ENCODE assay signal across 14 cellular contexts in the genomic region with DNA sequence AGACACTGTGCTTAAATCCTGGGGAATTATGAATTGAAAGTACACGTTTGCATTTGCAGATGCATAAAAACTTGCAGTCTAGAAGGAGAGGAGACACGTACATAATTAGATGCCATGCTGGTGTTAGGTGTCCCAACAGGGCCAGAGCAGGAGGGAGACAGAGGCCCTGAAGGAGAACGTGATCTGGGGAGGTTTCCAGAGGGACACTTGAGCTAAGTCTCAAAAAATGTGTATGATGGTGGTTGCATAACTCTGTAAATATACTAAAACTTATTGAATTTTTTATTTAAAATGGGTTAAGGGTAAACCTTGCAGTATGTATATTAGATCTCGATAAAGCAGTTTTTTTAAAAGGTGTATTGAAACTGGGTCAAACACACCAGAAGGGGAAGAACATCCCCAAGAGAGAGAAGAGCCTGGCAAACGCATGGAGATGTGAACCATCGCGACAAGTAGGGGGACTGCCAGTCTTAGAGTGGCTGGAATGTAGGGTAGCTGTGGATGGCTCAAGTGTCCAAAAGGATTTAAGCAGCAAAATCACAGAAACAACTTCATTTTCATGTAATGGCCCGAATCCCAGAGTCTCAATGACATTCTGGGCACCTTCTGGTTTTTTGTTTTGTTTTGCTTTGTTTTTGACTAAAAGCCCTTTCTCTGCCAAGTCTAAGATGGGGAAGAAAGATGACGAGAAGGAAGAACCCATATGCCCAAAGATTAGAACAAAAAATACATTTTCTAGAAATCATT. TPM values are rescaled to one million over a fixed set of nuclear protein-coding genes. Genes with fewer than 3 reads are reported as not detected.
A peak's percentile ranks its signal among the peaks of the same experiment; 100 is the strongest.
DNase-seq lines count a peak whose midpoint lies in the region; ATAC-seq, FAIRE-seq and TF ChIP-seq lines count a peak whose summit lies in the region.
"Had no signal": no experiment of that assay in that cellular context is flagged by ENCODE, and none has a peak within 500 bp of the region (broad histone marks: within the 10 kb centered on the region; RNA-seq: fewer than 3 reads in every experiment).

No MANE protein-coding gene starts in this region.

- peak overlapping the region; percentile 4 for H3K4me3 Mint-ChIP-seq in Calu3 (ENCODE audit: low read depth, unreplicated experiment)
- H3K4me3 Mint-ChIP-seq in astrocyte (ENCODE audit: unreplicated experiment) = no peak overlapping the region
- H3K4me3 Mint-ChIP-seq: T-helper 2 cell treated with Interferon-gamma antibody and Interleukin-4, amounts not matched to agents 5 μg/mL and 100 μg/mL, for 36 hours had no signal

- H3K4me2 ChIP-seq in astrocyte (ENCODE audit: low read length) = no peak overlapping the region

- CTCF ChIA-PET in Calu3 (lab: Charles Lee) = interaction anchor here (0.7 kb wide), 1 partner anchor 16 kb away, joined by 3 read pairs; a partner anchor contains a TSS

- no peak for ATAC-seq in GM18858 (IDR thresholded peaks at IDR 0.05; ENCODE audit: unreplicated experiment)

- no peaks in the 10 kb centered on the region for H3K9me3 ChIP-seq in astrocyte (ENCODE audit: insufficient read depth, low read depth, low read length)
- H3K9me3 ChIP-seq in stomach = no peaks in the 10 kb centered on the region
- H3K9me3 ChIP-seq: testis had no signal

- no peaks in the 10 kb centered on the region for H4K20me1 ChIP-seq in astrocyte (ENCODE audit: insufficient read depth, low read length)

- TF ChIP-seq EP300 in stomach (IDR thresholded peaks at IDR 0.05) = no peak

- DNase-seq in Calu3 = no peak
- no peak for DNase-seq in astrocyte (ENCODE audit: low read depth)
- DNase-seq in iris pigment epithelial cell (ENCODE audit: low read depth) = peak; percentile 60
- no peak for DNase-seq in stomach
- no peak for DNase-seq in head of caudate nucleus
- no peak for DNase-seq in NCI-H2196 treated with DMSO at 0.1 percent for 48 hours (lab: John Stamatoyannopoulos, UW; ENCODE audit: unreplicated experiment)
- no peak for DNase-seq in COR-L47 (lab: John Stamatoyannopoulos, UW)
- DNase-seq: kidney, NCI-H187, occipital lobe, testis had no signal

- WGBS in stomach, 5 donors = 53 to 63% (median 58%) methylated on average over 9 of the region's 9 CpGs

- TF ChIP-seq POLR2A in stomach (IDR thresholded peaks at IDR 0.05) = no peak

- H3K9me3 Mint-ChIP-seq in Calu3 (ENCODE audit: low read depth, unreplicated experiment) (no peaks in the 10 kb centered on the region), astrocyte (ENCODE audit: unreplicated experiment) (no peaks in the 10 kb centered on the region)
- H3K9me3 Mint-ChIP-seq: T-helper 2 cell treated with Interferon-gamma antibody and Interleukin-4, amounts not matched to agents 5 μg/mL and 100 μg/mL, for 36 hours had no signal

- peak overlapping the region; percentile 67 for H3K9ac ChIP-seq in astrocyte (ENCODE audit: low read length)

- no peak for FAIRE-seq in astrocyte (lab: Jason Lieb, UNC)
- FAIRE-seq: H1, kidney had no signal

- H3K27ac Mint-ChIP-seq in Calu3 (ENCODE audit: unreplicated experiment) (peak overlapping the region; percentile 48), astrocyte (ENCODE audit: unreplicated experiment) (peak overlapping the region; percentile 96)
- H3K27ac Mint-ChIP-seq: T-helper 2 cell treated with Interferon-gamma antibody and Interleukin-4, amounts not matched to agents 5 μg/mL and 100 μg/mL, for 36 hours had no signal

- peak overlapping the region; percentile 87 for H3K27ac ChIP-seq in astrocyte (ENCODE audit: low read depth, low read length)
- H3K27ac ChIP-seq in stomach = peak overlapping the region in 4 of 5 donors; percentile 75 to 85 (median 80)
- H3K27ac ChIP-seq: testis had no signal

- H3K4me1 Mint-ChIP-seq in Calu3 (ENCODE audit: low read depth, unreplicated experiment) (peaks cover 67% of the 10 kb centered on the region), astrocyte (ENCODE audit: low read depth, unreplicated experiment) (peaks cover 51% of the 10 kb centered on the region)

- H2AFZ ChIP-seq in astrocyte (ENCODE audit: low read depth, low read length) = no peak overlapping the region

- intact Hi-C loops in Calu3 (cut with micrococcal nuclease; ENCODE audit: unreplicated experiment) = no loop called here
- intact Hi-C loops in stomach (cut with DNase I; ENCODE audit: low total_unique reads) = no loop called here
- intact Hi-C loops in head of caudate nucleus (cut with DNase I) = no loop called here

- H3K4me3 ChIP-seq in astrocyte (ENCODE audit: insufficient read depth, low read depth, low read length) = no peak overlapping the region
- no peak overlapping the region for H3K4me3 ChIP-seq in stomach
- H3K4me3 ChIP-seq: testis had no signal

- H3K36me3 Mint-ChIP-seq in Calu3 (ENCODE audit: insufficient read depth, unreplicated experiment) (peaks cover 36% of the 10 kb centered on the region), astrocyte (ENCODE audit: low read depth, unreplicated experiment) (peaks cover 10% of the 10 kb centered on the region)

- no peaks in the 10 kb centered on the region for H3K36me3 ChIP-seq in astrocyte (ENCODE audit: insufficient read depth, low read length)
- peaks cover 0 to 26% (median 16%) of the 10 kb centered on the region in 4 donors for H3K36me3 ChIP-seq in stomach

- TSS peak; percentile 7 for BruUV-seq in Calu3 (replicated peaks; lab: Mats Ljungman, UMichigan)

- no peaks in the 10 kb centered on the region for H3K27me3 ChIP-seq in astrocyte (ENCODE audit: insufficient read depth, low read length)
- no peaks in the 10 kb centered on the region for H3K27me3 ChIP-seq in stomach
- H3K27me3 ChIP-seq: testis had no signal

- H3K4me1 ChIP-seq in astrocyte (ENCODE audit: insufficient read depth, low read length) (peaks cover 51% of the 10 kb centered on the region), stomach (peaks cover 63 to 93% (median 77%) of the 10 kb centered on the region in 4 donors)

- H3K27me3 Mint-ChIP-seq in Calu3 (ENCODE audit: unreplicated experiment) = no peaks in the 10 kb centered on the region
- H3K27me3 Mint-ChIP-seq in astrocyte (ENCODE audit: low read depth, unreplicated experiment) = no peaks in the 10 kb centered on the region

- H3K79me2 ChIP-seq in astrocyte (ENCODE audit: insufficient read depth, low read length) = peaks cover 42% of the 10 kb centered on the region

- TF ChIP-seq CTCF in Calu3 (IDR thresholded peaks at IDR 0.05; ENCODE audit: unreplicated experiment) (no peak), astrocyte (IDR thresholded peaks at IDR 0.05; ENCODE audit: insufficient read depth, low read depth, low read length) (no peak), stomach (IDR thresholded peaks at IDR 0.05) (no peak)

RNA-seq across cellular contexts. Expression of a gene that starts 15.3 kb away (rescaled TPM):
- total RNA-seq in Calu3 (2022) (39.2 and 42.0 TPM in 2 replicates), astrocyte (17.8 and 19.0 TPM in 2 replicates), stomach (10 to 100 TPM; 11.1 to 87.2 (median 23.5) TPM)
- polyA plus RNA-seq in stomach = 10 to 100 TPM; 40.6 to 64.4 (median 62.5) TPM
